8 cellular contexts compared by ENCODE assay signal in genomic region chr9:32550046-32550608, GRCh38. TPM values are rescaled to one million over a fixed set of nuclear protein-coding genes. Genes with fewer than 3 reads are reported as not detected.
DNase-seq lines count a peak whose midpoint lies in the region; ATAC-seq, FAIRE-seq and TF ChIP-seq lines count a peak whose summit lies in the region.

No MANE protein-coding gene starts in this region.

- TF ChIP-seq CTCF in AG09319 (IDR thresholded peaks at IDR 0.05; ENCODE audit: low read depth, low read length) (peak; percentile 24), LNCaP clone FGC (IDR thresholded peaks at IDR 0.05; ENCODE audit: control insufficient read depth, extremely low read depth, insufficient read depth) (peak; percentile 24; the same call in 1 of the 2 replicates), K562 (IDR thresholded peaks at IDR 0.05 in 2 of 3, conservative IDR thresholded peaks at IDR 0.05 in 1 of 3; ENCODE audit: insufficient read depth in 2 of 3, low read depth in 1 of 3, low read length in 3 of 3) (no peak)

- peak overlapping the region; percentile 61 to 95 for H3K9ac ChIP-seq in K562 (ENCODE audit: insufficient read depth in 1 of 2, low read depth in 2 of 2, low read length in 2 of 2)

- 2% methylated on average over 15 of the region's 15 CpGs for WGBS in K562 (ENCODE audit: insufficient coverage, low coverage, missing lambda C conversion rate)

- POLR2A ChIA-PET in K562 (lab: Yijun Ruan, JAX): interaction anchor here (0.6 to 1.0 kb wide), 5 partner anchors 9 to 47 kb away, joined by 3 to 5 read pairs (median 3); no protein-coding TSS in a partner anchor

- ATAC-seq in GM18499 (IDR thresholded peaks at IDR 0.05; ENCODE audit: insufficient read depth, unreplicated experiment): peak; percentile 3
- peak; percentile 41 for ATAC-seq in K562
- ATAC-seq in HG03039 (IDR thresholded peaks at IDR 0.05; ENCODE audit: unreplicated experiment): no peak
- ATAC-seq in HG02870 (IDR thresholded peaks at IDR 0.05; ENCODE audit: unreplicated experiment): no peak

- H3K9me3 ChIP-seq in K562 (replicated peaks; ENCODE audit: control insufficient read depth, insufficient read depth, low read depth, low read length): no peaks in the 10 kb centered on the region

- no peaks in the 10 kb centered on the region for H3K9me1 ChIP-seq in K562 (ENCODE audit: control insufficient read depth, insufficient read depth, low read length)

- intact Hi-C loops in K562 (cut with micrococcal nuclease): no loop called here

- H3K79me2 ChIP-seq in K562 (ENCODE audit: control insufficient read depth, insufficient read depth, low read length): peaks cover 85% of the 10 kb centered on the region

- H3K27ac ChIP-seq in K562 (ENCODE audit: extremely low read depth, low read depth, low read length) (peak overlapping the region; percentile 97), substantia nigra (ENCODE audit: low read depth, low read length, poor library complexity, severe bottlenecking) (peak overlapping the region; percentile 92)

- no peaks in the 10 kb centered on the region for H3K27me3 ChIP-seq in K562 (ENCODE audit: control insufficient read depth in 2 of 2, insufficient read depth in 2 of 2, low read length in 2 of 2)

- H3K4me3 ChIP-seq in LNCaP clone FGC (ENCODE audit: low read depth, low read length) (peak overlapping the region; percentile 64), K562 (peak overlapping the region; percentile 73)

- no peak for TF ChIP-seq EP300 in K562 (IDR thresholded peaks at IDR 0.05; ENCODE audit: low read length)

- BruUV-seq in K562 (replicated peaks; lab: Mats Ljungman, UMichigan): no TSS peak

- DNase-seq in AG09319 (ENCODE audit: extremely low read depth, low read depth): no peak
- DNase-seq in LNCaP clone FGC (ENCODE audit: low read depth): no peak
- peak in 1 of 4 experiments; percentile 19 for DNase-seq in K562 (ENCODE audit: extremely low read depth in 1 of 4, low spot score in 3 of 4)
- peak; percentile 20 for DNase-seq in kidney glomerular epithelial cell (lab: John Stamatoyannopoulos, UW)
- peak in 7 of 49 donors; percentile 13 to 46 (median 26) for DNase-seq in substantia nigra (lab: John Stamatoyannopoulos, UW)

- FAIRE-seq in K562 (lab: Jason Lieb, UNC): peak; percentile 84

- H2AFZ ChIP-seq in K562 (ENCODE audit: low read depth, low read length): no peak overlapping the region

- in situ Hi-C loops in K562 (cut with MboI): loop anchor here (25.0 kb wide), 1 partner anchor 687 kb away; the partner anchor contains the start of gene SPINK4

- H3K36me3 ChIP-seq in K562 (ENCODE audit: control insufficient read depth, insufficient read depth, low read length): peaks cover 16% of the 10 kb centered on the region; the same call in 2 of the 3 replicates

- peaks cover 10 to 14% of the 10 kb centered on the region in 2 experiments; a peak in 4 of 5 replicates for H3K4me1 ChIP-seq in K562 (replicated peaks in 1 of 2; ENCODE audit: control insufficient read depth in 2 of 2, insufficient read depth in 2 of 2, low read length in 2 of 2)

- CTCF ChIA-PET in K562 (lab: Yijun Ruan, JAX; ENCODE audit: low intra/inter-chr PET ratio): no interaction called here

- H3K4me2 ChIP-seq in K562 (ENCODE audit: insufficient read depth, low read length): peak overlapping the region; percentile 96

- TF ChIP-seq RAD21 in K562 (CRISPR knock-in tag; conservative IDR thresholded peaks at IDR 0.05 in 1 of 2, IDR thresholded peaks at IDR 0.05 in 1 of 2): no peak

- no peak for TF ChIP-seq POLR2A in K562 (conservative IDR thresholded peaks at IDR 0.05)

- H4K20me1 ChIP-seq in K562 (replicated peaks; ENCODE audit: control insufficient read depth, insufficient read depth, low read length): peaks cover 8% of the 10 kb centered on the region; the same call in 1 of the 2 replicates

TF ChIP-seq in K562, 482 proteins besides CTCF, POLR2A, EP300 and RAD21:
- TF ChIP-seq ESRRA (IDR thresholded peaks at IDR 0.05; ENCODE audit: borderline replicate concordance, low read depth) (peak; percentile 65; the same call in 1 of the 2 replicates), ZNF584 (CRISPR knock-in tag; IDR thresholded peaks at IDR 0.05; ENCODE audit: low read depth) (no peak)

RNA-seq across cellular contexts. Expression of gene SMIM27, which starts 2.0 kb away (rescaled TPM):
- total RNA-seq in K562 (2011; cell fraction: chromatin; rRNA removed; ENCODE audit: low replicate concordance): 1.6 and 2.0 TPM in 2 replicates
- total RNA-seq in K562 (2011; cell fraction: nucleolus; rRNA removed): 2.4 and 2.5 TPM in 2 replicates
- total RNA-seq in K562 (2011; cell fraction: nucleoplasm; rRNA removed): 4.8 and 5.9 TPM in 2 replicates
- total RNA-seq in K562 (2014; rRNA removed): 2.9 and 5.9 TPM in 2 replicates
- 5.1 and 7.0 TPM in 2 replicates for total RNA-seq in K562 (2014; rRNA removed; fragmentation: Illumina TruSeq; extraction: Trizol)
- total RNA-seq in K562 (2015; rRNA removed; fragmentation: Illumina TruSeq; extraction: Trizol): 7.9 and 8.3 TPM in 2 replicates
- 7.8 and 8.9 TPM in 2 replicates for total RNA-seq in K562 (2021)
- 8.7 and 10.6 TPM in 2 replicates for polyA plus RNA-seq in K562 (2011; rRNA removed)
- 2.6 and 3.3 TPM in 2 replicates for polyA plus RNA-seq in K562 (2011; cell fraction: cytosol; rRNA removed)
- polyA plus RNA-seq in K562 (2011; cell fraction: nucleus; rRNA removed): 6.1 and 6.7 TPM in 2 replicates
- 13.3 and 21.5 TPM in 2 replicates for polyA plus RNA-seq in K562 (2012)
- polyA plus RNA-seq in K562 (2014; fragmentation: Illumina TruSeq; extraction: Trizol): 4.6 and 5.8 TPM in 2 replicates
- polyA plus RNA-seq in K562 (2014; fragmentation: Nextera tagmentation; extraction: Ambion mirVana): 10 to 100 TPM; 14.6 to 16.1 TPM
- polyA plus RNA-seq in K562 (2014; rRNA removed): 4.4 and 9.8 TPM in 2 replicates
- polyA minus RNA-seq in K562 (2011; rRNA and poly(A)+ RNA removed): 1.1 and 2.9 TPM in 2 replicates
- 2.0 TPM in 1 of 2 replicates, not detected in the other for polyA minus RNA-seq in K562 (2011; cell fraction: cytosol; rRNA and poly(A)+ RNA removed)
- 1.6 and 3.8 TPM in 2 replicates for polyA minus RNA-seq in K562 (2011; cell fraction: nucleus; rRNA and poly(A)+ RNA removed)

RNA-seq across cellular contexts. Expression of gene TOPORS, which starts 2.3 kb away (rescaled TPM):
- 5.5 and 23.2 TPM in 2 replicates for total RNA-seq in K562 (2011; cell fraction: chromatin; rRNA removed; ENCODE audit: low replicate concordance)
- 4.5 and 5.9 TPM in 2 replicates for total RNA-seq in K562 (2011; cell fraction: nucleolus; rRNA removed)
- 8.9 and 9.8 TPM in 2 replicates for total RNA-seq in K562 (2011; cell fraction: nucleoplasm; rRNA removed)
- total RNA-seq in K562 (2014; rRNA removed): 9.3 and 9.9 TPM in 2 replicates
- total RNA-seq in K562 (2014; rRNA removed; fragmentation: Illumina TruSeq; extraction: Trizol): 17.3 and 21.5 TPM in 2 replicates
- 17.6 and 19.6 TPM in 2 replicates for total RNA-seq in K562 (2015; rRNA removed; fragmentation: Illumina TruSeq; extraction: Trizol)
- total RNA-seq in K562 (2021): 8.5 and 9.2 TPM in 2 replicates
- 8.1 and 11.4 TPM in 2 replicates for polyA plus RNA-seq in K562 (2011; rRNA removed)
- 2.7 and 4.2 TPM in 2 replicates for polyA plus RNA-seq in K562 (2011; cell fraction: cytosol; rRNA removed)
- polyA plus RNA-seq in K562 (2011; cell fraction: nucleus; rRNA removed): 4.8 and 5.8 TPM in 2 replicates
- 6.4 and 6.7 TPM in 2 replicates for polyA plus RNA-seq in K562 (2012)
- 13.6 and 15.9 TPM in 2 replicates for polyA plus RNA-seq in K562 (2014; fragmentation: Illumina TruSeq; extraction: Trizol)
- 1 to 10 TPM; 4.3 to 5.0 TPM for polyA plus RNA-seq in K562 (2014; fragmentation: Nextera tagmentation; extraction: Ambion mirVana)
- 7.6 and 8.5 TPM in 2 replicates for polyA plus RNA-seq in K562 (2014; rRNA removed)
- 24.1 and 25.5 TPM in 2 replicates for polyA minus RNA-seq in K562 (2011; rRNA and poly(A)+ RNA removed)
- polyA minus RNA-seq in K562 (2011; cell fraction: cytosol; rRNA and poly(A)+ RNA removed): 4.4 and 5.1 TPM in 2 replicates
- polyA minus RNA-seq in K562 (2011; cell fraction: nucleus; rRNA and poly(A)+ RNA removed): 5.5 and 9.2 TPM in 2 replicates

RNA-seq across cellular contexts. Expression of gene NDUFB6, which starts 22.8 kb away (rescaled TPM):
- 7.1 and 14.0 TPM in 2 replicates for total RNA-seq in K562 (2011; cell fraction: chromatin; rRNA removed; ENCODE audit: low replicate concordance)
- total RNA-seq in K562 (2011; cell fraction: nucleolus; rRNA removed): 29.0 and 30.8 TPM in 2 replicates
- 16.9 and 18.0 TPM in 2 replicates for total RNA-seq in K562 (2011; cell fraction: nucleoplasm; rRNA removed)
- total RNA-seq in K562 (2014; rRNA removed) (61.6 and 64.0 TPM in 2 replicates), K562 (2014; rRNA removed; fragmentation: Illumina TruSeq; extraction: Trizol) (41.0 and 41.4 TPM in 2 replicates), K562 (2015; rRNA removed; fragmentation: Illumina TruSeq; extraction: Trizol) (44.0 and 46.9 TPM in 2 replicates), K562 (2021) (60.2 and 67.8 TPM in 2 replicates)
- polyA plus RNA-seq in K562 (2011; rRNA removed) (55.4 and 64.9 TPM in 2 replicates), K562 (2014; fragmentation: Illumina TruSeq; extraction: Trizol) (26.5 and 43.6 TPM in 2 replicates), K562 (2014; fragmentation: Nextera tagmentation; extraction: Ambion mirVana) (10 to 100 TPM; 71.2 to 88.1 TPM), K562 (2014; rRNA removed) (81.8 and 83.9 TPM in 2 replicates)
- 34.2 and 51.2 TPM in 2 replicates for polyA plus RNA-seq in K562 (2011; cell fraction: cytosol; rRNA removed)
- 18.0 and 21.5 TPM in 2 replicates for polyA plus RNA-seq in K562 (2011; cell fraction: nucleus; rRNA removed)
- 35.1 and 82.5 TPM in 2 replicates for polyA plus RNA-seq in K562 (2012)
- polyA minus RNA-seq in K562 (2011; rRNA and poly(A)+ RNA removed): 7.4 and 8.8 TPM in 2 replicates
- 21.8 and 25.1 TPM in 2 replicates for polyA minus RNA-seq in K562 (2011; cell fraction: cytosol; rRNA and poly(A)+ RNA removed)
- polyA minus RNA-seq in K562 (2011; cell fraction: nucleus; rRNA and poly(A)+ RNA removed): 8.3 and 13.7 TPM in 2 replicates

RNA-seq across cellular contexts. Expression of gene RIGI, which starts 24.1 kb away (rescaled TPM):
- total RNA-seq in K562 (2011; cell fraction: chromatin; rRNA removed; ENCODE audit: low replicate concordance): 0.53 and 1.9 TPM in 2 replicates
- 0.33 and 0.39 TPM in 2 replicates for total RNA-seq in K562 (2011; cell fraction: nucleolus; rRNA removed)
- 0.59 and 1.1 TPM in 2 replicates for total RNA-seq in K562 (2011; cell fraction: nucleoplasm; rRNA removed)
- total RNA-seq in K562 (2014; rRNA removed) (0.27 and 0.49 TPM in 2 replicates), K562 (2014; rRNA removed; fragmentation: Illumina TruSeq; extraction: Trizol) (0.80 and 1.1 TPM in 2 replicates), K562 (2015; rRNA removed; fragmentation: Illumina TruSeq; extraction: Trizol) (1.0 and 1.1 TPM in 2 replicates), K562 (2021) (0.49 and 0.62 TPM in 2 replicates)
- polyA plus RNA-seq in K562 (2011; rRNA removed) (0.43 and 0.54 TPM in 2 replicates), K562 (2014; fragmentation: Illumina TruSeq; extraction: Trizol) (0.53 and 0.94 TPM in 2 replicates), K562 (2014; fragmentation: Nextera tagmentation; extraction: Ambion mirVana) (under 1 TPM; 0.32 to 0.36 TPM), K562 (2014; rRNA removed) (0.31 and 0.50 TPM in 2 replicates)
- 0.10 and 0.21 TPM in 2 replicates for polyA plus RNA-seq in K562 (2011; cell fraction: cytosol; rRNA removed)
- 0.21 and 0.39 TPM in 2 replicates for polyA plus RNA-seq in K562 (2011; cell fraction: nucleus; rRNA removed)
- polyA plus RNA-seq in K562 (2012): 0.61 and 1.00 TPM in 2 replicates
- 0.95 and 1.2 TPM in 2 replicates for polyA minus RNA-seq in K562 (2011; rRNA and poly(A)+ RNA removed)
- polyA minus RNA-seq in K562 (2011; cell fraction: cytosol; rRNA and poly(A)+ RNA removed): 0.38 TPM in 1 of 2 replicates, not detected in the other
- polyA minus RNA-seq in K562 (2011; cell fraction: nucleus; rRNA and poly(A)+ RNA removed): 0.54 and 0.89 TPM in 2 replicates

Comparison
In these comparisons a context has a peak if more than half of its experiments do, and no peak if none do; other contexts are left out.
1. CTCF ChIP-seq: peak in AG09319 (single experiment) and LNCaP clone FGC (single experiment); none in K562 (0 of 3).
2. ATAC-seq: peak in GM18499 (single experiment) and K562 (single experiment); none in HG03039 (single experiment) and HG02870 (single experiment).